ENCODE assay signal across 1 cellular context in genomic region chr14:67411375-67411774, GRCh38.
TF ChIP-seq lines count a peak whose summit lies in the region.

No MANE protein-coding gene starts in this region.

TF ChIP-seq in H1, 55 proteins besides CTCF, POLR2A, EP300 and RAD21:
- TF ChIP-seq CBX5 (IDR thresholded peaks at IDR 0.05; ENCODE audit: low read depth, low read length) = no peak
- no peak for TF ChIP-seq CHD2 (IDR thresholded peaks at IDR 0.05; ENCODE audit: low read length)
- no peak for TF ChIP-seq POLR2AphosphoS5 (IDR thresholded peaks at IDR 0.05; ENCODE audit: low read depth, low read length)
- no peak for TF ChIP-seq SP4 (IDR thresholded peaks at IDR 0.05; ENCODE audit: low read length)
- no peak for TF ChIP-seq USF2 (IDR thresholded peaks at IDR 0.05; ENCODE audit: low read length)
- no peak for TF ChIP-seq BRCA1 (IDR thresholded peaks at IDR 0.05; ENCODE audit: low read depth, low read length)
- TF ChIP-seq CHD7 (IDR thresholded peaks at IDR 0.05; ENCODE audit: insufficient replicate concordance, low read length) = no peak
- no peak for TF ChIP-seq SIN3A (conservative IDR thresholded peaks at IDR 0.05 in 1 of 2, IDR thresholded peaks at IDR 0.05 in 1 of 2; ENCODE audit: low read depth in 1 of 2, low read length in 2 of 2)
- no peak for TF ChIP-seq RFX5 (IDR thresholded peaks at IDR 0.05; ENCODE audit: borderline replicate concordance, low read depth, low read length)
- TF ChIP-seq TAF1 (IDR thresholded peaks at IDR 0.05; ENCODE audit: low read depth, low read length) = no peak
- no peak for TF ChIP-seq EGR1 (IDR thresholded peaks at IDR 0.05; ENCODE audit: borderline replicate concordance, low read depth, low read length)
- TF ChIP-seq YY1 (IDR thresholded peaks at IDR 0.05; ENCODE audit: low read depth, low read length) = no peak
- no peak for TF ChIP-seq TBP (IDR thresholded peaks at IDR 0.05; ENCODE audit: low read depth, low read length)
- TF ChIP-seq EZH2 (IDR thresholded peaks at IDR 0.05; ENCODE audit: low read depth, low read length, severe bottlenecking) = no peak
- TF ChIP-seq JUND (IDR thresholded peaks at IDR 0.05; ENCODE audit: low read length) = no peak
- no peak for TF ChIP-seq CHD1 (IDR thresholded peaks at IDR 0.05; ENCODE audit: low read depth, low read length)
- no peak for TF ChIP-seq CREB1 (IDR thresholded peaks at IDR 0.05)
- no peak for TF ChIP-seq NANOG (IDR thresholded peaks at IDR 0.05; ENCODE audit: insufficient read depth, low read depth, low read length, poor library complexity, severe bottlenecking)
